In the genomic region with DNA sequence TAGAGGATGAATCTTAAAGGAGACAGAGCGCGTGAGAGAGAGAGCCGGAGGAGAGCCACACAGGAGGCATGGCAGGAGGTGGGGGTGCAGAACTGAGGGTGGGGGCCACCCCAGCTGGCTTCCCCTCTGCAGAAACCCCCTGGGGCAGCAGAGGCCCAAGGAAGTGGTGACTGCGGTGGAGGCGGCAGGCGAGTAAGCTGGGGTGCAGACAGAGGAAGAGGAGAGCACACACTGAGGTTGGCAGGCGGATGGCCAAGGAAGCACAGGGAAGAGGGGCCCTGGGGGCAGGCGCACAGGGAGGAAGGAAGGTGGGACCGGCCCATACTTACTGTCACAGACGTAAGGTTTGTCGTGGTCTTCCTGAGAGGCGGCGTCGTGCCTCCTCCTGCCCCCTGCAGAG, we compare ENCODE assay signal across 10 cellular contexts.
DNase-seq lines count a peak whose midpoint lies in the region; ATAC-seq, FAIRE-seq and TF ChIP-seq lines count a peak whose summit lies in the region.
"Had no signal": no experiment of that assay in that cellular context is flagged by ENCODE, and none has a peak within 500 bp of the region (broad histone marks: within the 10 kb centered on the region; RNA-seq: fewer than 3 reads in every experiment).

No MANE protein-coding gene starts in this region.

- H3K4me3 ChIP-seq in mucosa of descending colon (no peak overlapping the region), SJCRH30 (no peak overlapping the region)

- TF ChIP-seq CTCF in mucosa of descending colon (IDR thresholded peaks at IDR 0.05), result no peak

- H3K9me3 Mint-ChIP-seq in activated CD8-positive, alpha-beta T cell treated with anti-CD3 and anti-CD28 coated beads, Interleukin-2, amount 10 ng/mL, durations not matched to agents 7 days and 5 days (ENCODE audit: insufficient read depth), result no peaks in the 10 kb centered on the region

- FAIRE-seq in urothelium cell line (lab: Jason Lieb, UNC), result peak; percentile 53

- H3K36me3 ChIP-seq in mucosa of descending colon (ENCODE audit: low read depth) (no peaks in the 10 kb centered on the region), SJCRH30 (no peaks in the 10 kb centered on the region)

- H3K4me1 Mint-ChIP-seq in activated CD8-positive, alpha-beta T cell treated with anti-CD3 and anti-CD28 coated beads, Interleukin-2, amount 10 ng/mL, durations not matched to agents 7 days and 5 days (ENCODE audit: low read depth), result peaks cover 47% of the 10 kb centered on the region

- peaks cover 3% of the 10 kb centered on the region for H3K27me3 Mint-ChIP-seq in activated CD8-positive, alpha-beta T cell treated with anti-CD3 and anti-CD28 coated beads, Interleukin-2, amount 10 ng/mL, durations not matched to agents 7 days and 5 days (ENCODE audit: low read depth)

- intact Hi-C loops in mucosa of descending colon (cut with DNase I, micrococcal nuclease), result no loop called here

- H3K27ac ChIP-seq in SJCRH30, result no peak overlapping the region

- peak overlapping the region; percentile 48 for H3K4me3 Mint-ChIP-seq in activated CD8-positive, alpha-beta T cell treated with anti-CD3 and anti-CD28 coated beads, Interleukin-2, amount 10 ng/mL, durations not matched to agents 7 days and 5 days

- ATAC-seq in activated CD8-positive, alpha-beta T cell treated with anti-CD3 and anti-CD28 coated beads, Interleukin-2, amount 10 ng/mL, durations not matched to agents 7 days and 5 days, result peak; percentile 77
- ATAC-seq in mucosa of descending colon, result peak; percentile 68
- ATAC-seq in GM18520 (IDR thresholded peaks at IDR 0.05; ENCODE audit: unreplicated experiment), result no peak

- no peaks in the 10 kb centered on the region for H3K4me1 ChIP-seq in mucosa of descending colon (ENCODE audit: low read depth)
- H3K4me1 ChIP-seq in SJCRH30, result no peaks in the 10 kb centered on the region

- H3K27ac Mint-ChIP-seq in activated CD8-positive, alpha-beta T cell treated with anti-CD3 and anti-CD28 coated beads, Interleukin-2, amount 10 ng/mL, durations not matched to agents 7 days and 5 days, result peak overlapping the region; percentile 68

- POLR2A ChIA-PET in activated CD8-positive, alpha-beta T cell treated with anti-CD3 and anti-CD28 coated beads, Interleukin-2, amount 10 ng/mL, durations not matched to agents 7 days and 5 days (lab: Charles Lee), result no interaction called here

- DNase-seq in stimulated activated CD4-positive, alpha-beta T cell treated with anti-CD3 and anti-CD28 coated beads, Interleukin-1b, Interleukin-23, amount 100 ng/mL, for 48 hours, result peak; percentile 13
- DNase-seq in stimulated activated CD4-positive, alpha-beta T cell treated with anti-CD3 and anti-CD28 coated beads, Interleukin-2, amount 100 ng/mL, for 48 hours, result no peak
- peak; percentile 82 for DNase-seq in activated CD8-positive, alpha-beta T cell treated with anti-CD3 and anti-CD28 coated beads, Interleukin-2, amount 10 ng/mL, durations not matched to agents 7 days and 5 days
- DNase-seq in mucosa of descending colon (peak in 1 of 3 donors; percentile 70), urothelium cell line (ENCODE audit: low spot score) (no peak), SJCRH30 (no peak), NK-92 (lab: John Stamatoyannopoulos, UW; ENCODE audit: unreplicated experiment) (no peak)
- DNase-seq: foreskin melanocyte, RPMI8226 had no signal

- H3K27me3 ChIP-seq in SJCRH30, result no peaks in the 10 kb centered on the region

- CTCF ChIA-PET in activated CD8-positive, alpha-beta T cell treated with anti-CD3 and anti-CD28 coated beads, Interleukin-2, amount 10 ng/mL, durations not matched to agents 7 days and 5 days (lab: Charles Lee), result interaction anchor here (1.2 kb wide), 1 partner anchor 11 kb away, joined by 3 read pairs; no protein-coding TSS in a partner anchor

- peaks cover 11% of the 10 kb centered on the region for H3K36me3 Mint-ChIP-seq in activated CD8-positive, alpha-beta T cell treated with anti-CD3 and anti-CD28 coated beads, Interleukin-2, amount 10 ng/mL, durations not matched to agents 7 days and 5 days (ENCODE audit: low read depth)

- H3K9me3 ChIP-seq in mucosa of descending colon (no peaks in the 10 kb centered on the region), SJCRH30 (replicated peaks) (no peaks in the 10 kb centered on the region)

Comparison
In these comparisons a context has a peak if more than half of its experiments do, and no peak if none do; other contexts are left out.
1. DNase-seq: peak in stimulated activated CD4-positive, alpha-beta T cell treated with anti-CD3 and anti-CD28 coated beads, Interleukin-1b, Interleukin-23, amount 100 ng/mL, for 48 hours (single experiment) and activated CD8-positive, alpha-beta T cell treated with anti-CD3 and anti-CD28 coated beads, Interleukin-2, amount 10 ng/mL, durations not matched to agents 7 days and 5 days (single experiment); none in stimulated activated CD4-positive, alpha-beta T cell treated with anti-CD3 and anti-CD28 coated beads, Interleukin-2, amount 100 ng/mL, for 48 hours (0 of 2), urothelium cell line (single experiment), SJCRH30 (0 of 2) and NK-92 (single experiment).